ENCODE assay signal across 1 cellular context in the genomic region with DNA sequence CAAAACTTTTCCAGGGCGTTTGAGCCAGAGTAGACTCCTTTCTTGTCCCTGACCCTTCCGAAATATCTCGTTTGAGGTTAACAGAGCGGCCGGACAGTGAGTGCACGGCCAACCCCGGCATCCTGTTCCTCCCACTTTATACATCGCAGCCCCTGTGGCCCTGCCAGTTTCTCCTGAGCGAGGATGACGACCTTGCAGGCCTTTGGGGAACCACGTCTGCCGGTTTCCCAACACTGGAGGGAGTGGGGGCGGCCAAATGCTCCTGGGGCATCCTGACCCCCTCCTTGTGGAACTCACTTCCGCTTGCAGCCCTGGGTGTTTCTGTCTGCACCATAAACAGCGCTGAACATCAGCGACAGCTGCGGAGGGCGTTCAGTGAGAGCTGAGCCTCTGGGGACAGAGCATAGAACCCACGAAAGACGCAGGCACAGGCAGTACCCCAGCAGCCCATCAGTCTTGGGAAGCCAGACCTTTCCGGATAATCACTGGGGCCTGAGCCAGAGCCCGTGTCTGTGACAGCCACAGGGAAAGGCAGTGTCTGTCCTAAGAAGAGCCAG.
TF ChIP-seq lines count a peak whose summit lies in the region.

No MANE protein-coding gene starts in this region.

TF ChIP-seq in GM23338, 12 proteins besides CTCF, POLR2A, EP300 and RAD21 (continued from another document):
- TF ChIP-seq, protein P1, sequence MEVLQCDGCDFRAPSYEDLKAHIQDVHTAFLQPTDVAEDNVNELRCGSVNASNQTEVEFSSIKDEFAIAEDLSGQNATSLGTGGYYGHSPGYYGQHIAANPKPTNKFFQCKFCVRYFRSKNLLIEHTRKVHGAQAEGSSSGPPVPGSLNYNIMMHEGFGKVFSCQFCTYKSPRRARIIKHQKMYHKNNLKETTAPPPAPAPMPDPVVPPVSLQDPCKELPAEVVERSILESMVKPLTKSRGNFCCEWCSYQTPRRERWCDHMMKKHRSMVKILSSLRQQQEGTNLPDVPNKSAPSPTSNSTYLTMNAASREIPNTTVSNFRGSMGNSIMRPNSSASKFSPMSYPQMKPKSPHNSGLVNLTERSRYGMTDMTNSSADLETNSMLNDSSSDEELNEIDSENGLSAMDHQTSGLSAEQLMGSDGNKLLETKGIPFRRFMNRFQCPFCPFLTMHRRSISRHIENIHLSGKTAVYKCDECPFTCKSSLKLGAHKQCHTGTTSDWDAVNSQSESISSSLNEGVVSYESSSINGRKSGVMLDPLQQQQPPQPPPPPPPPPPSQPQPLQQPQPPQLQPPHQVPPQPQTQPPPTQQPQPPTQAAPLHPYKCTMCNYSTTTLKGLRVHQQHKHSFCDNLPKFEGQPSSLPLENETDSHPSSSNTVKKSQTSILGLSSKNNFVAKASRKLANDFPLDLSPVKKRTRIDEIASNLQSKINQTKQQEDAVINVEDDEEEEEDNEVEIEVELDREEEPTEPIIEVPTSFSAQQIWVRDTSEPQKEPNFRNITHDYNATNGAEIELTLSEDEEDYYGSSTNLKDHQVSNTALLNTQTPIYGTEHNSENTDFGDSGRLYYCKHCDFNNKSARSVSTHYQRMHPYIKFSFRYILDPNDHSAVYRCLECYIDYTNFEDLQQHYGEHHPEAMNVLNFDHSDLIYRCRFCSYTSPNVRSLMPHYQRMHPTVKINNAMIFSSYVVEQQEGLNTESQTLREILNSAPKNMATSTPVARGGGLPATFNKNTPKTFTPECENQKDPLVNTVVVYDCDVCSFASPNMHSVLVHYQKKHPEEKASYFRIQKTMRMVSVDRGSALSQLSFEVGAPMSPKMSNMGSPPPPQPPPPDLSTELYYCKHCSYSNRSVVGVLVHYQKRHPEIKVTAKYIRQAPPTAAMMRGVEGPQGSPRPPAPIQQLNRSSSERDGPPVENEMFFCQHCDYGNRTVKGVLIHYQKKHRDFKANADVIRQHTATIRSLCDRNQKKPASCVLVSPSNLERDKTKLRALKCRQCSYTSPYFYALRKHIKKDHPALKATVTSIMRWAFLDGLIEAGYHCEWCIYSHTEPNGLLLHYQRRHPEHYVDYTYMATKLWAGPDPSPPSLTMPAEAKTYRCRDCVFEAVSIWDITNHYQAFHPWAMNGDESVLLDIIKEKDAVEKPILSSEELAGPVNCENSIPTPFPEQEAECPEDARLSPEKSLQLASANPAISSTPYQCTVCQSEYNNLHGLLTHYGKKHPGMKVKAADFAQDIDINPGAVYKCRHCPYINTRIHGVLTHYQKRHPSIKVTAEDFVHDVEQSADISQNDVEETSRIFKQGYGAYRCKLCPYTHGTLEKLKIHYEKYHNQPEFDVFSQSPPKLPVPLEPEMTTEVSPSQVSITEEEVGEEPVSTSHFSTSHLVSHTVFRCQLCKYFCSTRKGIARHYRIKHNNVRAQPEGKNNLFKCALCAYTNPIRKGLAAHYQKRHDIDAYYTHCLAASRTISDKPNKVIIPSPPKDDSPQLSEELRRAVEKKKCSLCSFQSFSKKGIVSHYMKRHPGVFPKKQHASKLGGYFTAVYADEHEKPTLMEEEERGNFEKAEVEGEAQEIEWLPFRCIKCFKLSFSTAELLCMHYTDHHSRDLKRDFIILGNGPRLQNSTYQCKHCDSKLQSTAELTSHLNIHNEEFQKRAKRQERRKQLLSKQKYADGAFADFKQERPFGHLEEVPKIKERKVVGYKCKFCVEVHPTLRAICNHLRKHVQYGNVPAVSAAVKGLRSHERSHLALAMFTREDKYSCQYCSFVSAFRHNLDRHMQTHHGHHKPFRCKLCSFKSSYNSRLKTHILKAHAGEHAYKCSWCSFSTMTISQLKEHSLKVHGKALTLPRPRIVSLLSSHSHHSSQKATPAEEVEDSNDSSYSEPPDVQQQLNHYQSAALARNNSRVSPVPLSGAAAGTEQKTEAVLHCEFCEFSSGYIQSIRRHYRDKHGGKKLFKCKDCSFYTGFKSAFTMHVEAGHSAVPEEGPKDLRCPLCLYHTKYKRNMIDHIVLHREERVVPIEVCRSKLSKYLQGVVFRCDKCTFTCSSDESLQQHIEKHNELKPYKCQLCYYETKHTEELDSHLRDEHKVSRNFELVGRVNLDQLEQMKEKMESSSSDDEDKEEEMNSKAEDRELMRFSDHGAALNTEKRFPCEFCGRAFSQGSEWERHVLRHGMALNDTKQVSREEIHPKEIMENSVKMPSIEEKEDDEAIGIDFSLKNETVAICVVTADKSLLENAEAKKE (CRISPR knock-in tag; IDR thresholded peaks at IDR 0.05), result no peak
- no peak for TF ChIP-seq EZH2phosphoT487 (IDR thresholded peaks at IDR 0.05; ENCODE audit: unreplicated experiment)
- no peak for TF ChIP-seq EZH2 (IDR thresholded peaks at IDR 0.05; ENCODE audit: low read depth, unreplicated experiment)
- no peak for TF ChIP-seq CREB1 (CRISPR knock-in tag; IDR thresholded peaks at IDR 0.05; ENCODE audit: low read depth)
- TF ChIP-seq, protein P2, sequence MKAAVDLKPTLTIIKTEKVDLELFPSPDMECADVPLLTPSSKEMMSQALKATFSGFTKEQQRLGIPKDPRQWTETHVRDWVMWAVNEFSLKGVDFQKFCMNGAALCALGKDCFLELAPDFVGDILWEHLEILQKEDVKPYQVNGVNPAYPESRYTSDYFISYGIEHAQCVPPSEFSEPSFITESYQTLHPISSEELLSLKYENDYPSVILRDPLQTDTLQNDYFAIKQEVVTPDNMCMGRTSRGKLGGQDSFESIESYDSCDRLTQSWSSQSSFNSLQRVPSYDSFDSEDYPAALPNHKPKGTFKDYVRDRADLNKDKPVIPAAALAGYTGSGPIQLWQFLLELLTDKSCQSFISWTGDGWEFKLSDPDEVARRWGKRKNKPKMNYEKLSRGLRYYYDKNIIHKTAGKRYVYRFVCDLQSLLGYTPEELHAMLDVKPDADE (IDR thresholded peaks at IDR 0.05), result no peak
- TF ChIP-seq ZNF114 (CRISPR knock-in tag; IDR thresholded peaks at IDR 0.05), result no peak
TF ChIP-seq in GM23338: peak in this region for 0.
